Comparison of ENCODE assay signal across 8 cellular contexts in genomic region chr9:94168203-94169000, GRCh38.
DNase-seq lines count a peak whose midpoint lies in the region; ATAC-seq and TF ChIP-seq lines count a peak whose summit lies in the region.

No MANE protein-coding gene starts in this region.

- H3K36me3 ChIP-seq in adrenal gland (replicated peaks in 1 of 2) (no peaks in the 10 kb centered on the region), right lobe of liver (peaks cover 0 to 8% (median 0%) of the 10 kb centered on the region in 4 donors), upper lobe of left lung (peaks cover 0 to 9% (median 2%) of the 10 kb centered on the region in 4 donors)

- H3K4me1 Mint-ChIP-seq in activated naive CD4-positive, alpha-beta T cell treated with anti-CD3 and anti-CD28 coated beads for 36 hours (ENCODE audit: low read depth), result peaks cover 56% of the 10 kb centered on the region

- no peak for TF ChIP-seq CTCF in adrenal gland (IDR thresholded peaks at IDR 0.05)
- TF ChIP-seq CTCF in right lobe of liver (IDR thresholded peaks at IDR 0.05), result no peak
- TF ChIP-seq CTCF in upper lobe of left lung (IDR thresholded peaks at IDR 0.05), result no peak

- H3K4me3 ChIP-seq in adrenal gland (peak overlapping the region in 1 of 4 donors; percentile 95), right lobe of liver (peak overlapping the region; percentile 74 to 97 (median 84)), upper lobe of left lung (peak overlapping the region; percentile 20 to 96 (median 86))

- intact Hi-C loops in activated naive CD4-positive, alpha-beta T cell treated with anti-CD3 and anti-CD28 coated beads for 36 hours (cut with micrococcal nuclease), result loop anchor here (5.0 to 10.0 kb wide), 7 partner anchors 44 to 1846 kb away; partner anchors contain the start of genes FANCC, IPPK and NINJ1
- intact Hi-C loops in adrenal gland (cut with DNase I) (no loop called here), right lobe of liver (cut with DNase I) (no loop called here)

- TF ChIP-seq EP300 in upper lobe of left lung (IDR thresholded peaks at IDR 0.05), result no peak

- WGBS in adrenal gland, 4 donors, result 8 to 16% (median 12%) methylated on average over 10 of the region's 10 CpGs
- WGBS in right lobe of liver (ENCODE audit: insufficient coverage, low coverage, low lambda C conversion rate, missing lambda C conversion rate), result 5% methylated on average over 10 of the region's 10 CpGs
- WGBS in upper lobe of left lung, 2 donors, result 17 to 18% methylated on average over 10 of the region's 10 CpGs

- peak overlapping the region in 3 of 5 donors; percentile 99 to 100 (median 100) for H3K27ac ChIP-seq in adrenal gland
- H3K27ac ChIP-seq in right lobe of liver, result peak overlapping the region; percentile 98 to 100 (median 99)
- peak overlapping the region; percentile 100 for H3K27ac ChIP-seq in upper lobe of left lung

- peak overlapping the region; percentile 87 for H3K27ac Mint-ChIP-seq in activated naive CD4-positive, alpha-beta T cell treated with anti-CD3 and anti-CD28 coated beads for 36 hours

- ATAC-seq in right lobe of liver (no peak), upper lobe of left lung (ENCODE audit: low FRiP score in 2 of 2) (no peak), GM19351 (IDR thresholded peaks at IDR 0.05; ENCODE audit: unreplicated experiment) (no peak), GM18511 (IDR thresholded peaks at IDR 0.05; ENCODE audit: unreplicated experiment) (no peak)

- CTCF ChIA-PET in activated naive CD4-positive, alpha-beta T cell treated with anti-CD3 and anti-CD28 coated beads for 36 hours (lab: Charles Lee), result interaction anchor here (0.6 to 0.7 kb wide), 3 partner anchors 58 to 1890 kb away, joined by 3 to 5 read pairs (median 4); no protein-coding TSS in a partner anchor

- H3K36me3 Mint-ChIP-seq in activated naive CD4-positive, alpha-beta T cell treated with anti-CD3 and anti-CD28 coated beads for 36 hours (ENCODE audit: low read depth), result peaks cover 23% of the 10 kb centered on the region

- DNase-seq in activated naive CD4-positive, alpha-beta T cell treated with anti-CD3 and anti-CD28 coated beads for 36 hours, result no peak
- no peak for DNase-seq in activated naive CD4-positive, alpha-beta T cell treated with Interleukin-2 at 50 U/mL for 16 hours
- no peak for DNase-seq in adrenal gland
- DNase-seq in right lobe of liver, result no peak
- DNase-seq in upper lobe of left lung, result no peak
- no peak for DNase-seq in NOMO-1 (lab: John Stamatoyannopoulos, UW; ENCODE audit: unreplicated experiment in 2 of 2)

- TF ChIP-seq POLR2A in adrenal gland (IDR thresholded peaks at IDR 0.05), result no peak
- no peak for TF ChIP-seq POLR2A in right lobe of liver (IDR thresholded peaks at IDR 0.05)
- no peak for TF ChIP-seq POLR2A in upper lobe of left lung (IDR thresholded peaks at IDR 0.05)

- H3K4me3 Mint-ChIP-seq in activated naive CD4-positive, alpha-beta T cell treated with anti-CD3 and anti-CD28 coated beads for 36 hours, result peak overlapping the region; percentile 86

- H3K9me3 Mint-ChIP-seq in activated naive CD4-positive, alpha-beta T cell treated with anti-CD3 and anti-CD28 coated beads for 36 hours, result no peaks in the 10 kb centered on the region

- H3K27me3 ChIP-seq in adrenal gland, result no peaks in the 10 kb centered on the region
- no peaks in the 10 kb centered on the region for H3K27me3 ChIP-seq in right lobe of liver
- no peaks in the 10 kb centered on the region for H3K27me3 ChIP-seq in upper lobe of left lung

- H3K4me1 ChIP-seq in adrenal gland (replicated peaks in 1 of 2) (peaks cover 24 to 60% of the 10 kb centered on the region in 2 donors), right lobe of liver (peaks cover 0 to 49% (median 11%) of the 10 kb centered on the region in 4 donors), upper lobe of left lung (peaks cover 50 to 63% (median 58%) of the 10 kb centered on the region in 4 donors)

- H3K27me3 Mint-ChIP-seq in activated naive CD4-positive, alpha-beta T cell treated with anti-CD3 and anti-CD28 coated beads for 36 hours (ENCODE audit: low read depth), result no peaks in the 10 kb centered on the region

- H3K9me3 ChIP-seq in adrenal gland (replicated peaks in 1 of 3) (no peaks in the 10 kb centered on the region), right lobe of liver (no peaks in the 10 kb centered on the region), upper lobe of left lung (no peaks in the 10 kb centered on the region)
